28 cellular contexts compared by ENCODE assay signal in the genomic region with DNA sequence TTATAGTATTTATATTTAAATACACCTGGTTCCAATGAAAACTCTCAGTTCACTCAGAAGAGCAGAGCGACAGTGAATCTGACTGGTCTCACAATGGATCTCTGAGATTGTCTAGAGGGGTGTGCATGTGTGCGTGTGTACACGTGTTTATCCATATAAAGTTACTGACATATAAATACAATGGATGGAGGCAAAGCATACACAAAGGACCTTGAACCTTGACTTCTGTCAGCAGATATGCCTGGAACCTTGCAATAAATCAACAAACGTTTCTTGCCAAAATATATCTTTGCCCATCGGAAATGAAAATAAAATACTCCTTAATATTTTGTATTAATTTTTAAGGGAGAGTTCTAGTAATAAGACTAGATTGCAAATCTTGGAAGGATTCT. TPM values are rescaled to one million over a fixed set of nuclear protein-coding genes. Genes with fewer than 3 reads are reported as not detected.
"Had no signal": no experiment of that assay in that cellular context is flagged by ENCODE, and none has a peak within 500 bp of the region (broad histone marks: within the 10 kb centered on the region; RNA-seq: fewer than 3 reads in every experiment).

No MANE protein-coding gene starts in this region.

- H3K36me3 ChIP-seq: brain microvascular endothelial cell, cardiac muscle cell, SJSA1 had no signal

- H3K4me3 ChIP-seq: cardiac muscle cell, SJSA1 had no signal

- H3K9me3 ChIP-seq: SJSA1 had no signal

- H3K4me1 ChIP-seq: SJSA1 had no signal

- FAIRE-seq: astrocyte, RCC 7860 had no signal

- ATAC-seq: activated CD8-positive, alpha-beta T cell treated with anti-CD3 and anti-CD28 coated beads, Interleukin-2, amount 10 ng/mL, durations not matched to agents 7 days and 5 days; activated naive CD4-positive, alpha-beta T cell treated with anti-CD3 and anti-CD28 coated beads, Interleukin-2, amount 50 U/mL, for 72 hours; activated naive CD8-positive, alpha-beta T cell treated with anti-CD3 and anti-CD28 coated beads, Interleukin-2, amount 50 U/mL, for 24 hours; PC-3; WTC11 had no signal

- H3K27ac ChIP-seq: brain microvascular endothelial cell, cardiac muscle cell, SJSA1 had no signal

- DNase-seq: activated CD4-positive, alpha-beta T cell treated with anti-CD3 and anti-CD28 coated beads for 48 hours; activated CD4-positive, alpha-beta T cell treated with anti-CD3 and anti-CD28 coated beads, Interleukin-2, amount 50 U/mL, for 4 hours; activated CD4-positive, CD25-positive, alpha-beta regulatory T cell treated with anti-CD3 and anti-CD28 coated beads, Interleukin-2, amount 50 U/mL, for 72 hours; activated CD8-positive, alpha-beta memory T cell treated with anti-CD3 and anti-CD28 coated beads, Interleukin-2, amount 50 U/mL, for 48 hours; activated CD8-positive, alpha-beta T cell treated with anti-CD3 and anti-CD28 coated beads, Interleukin-2, amount 10 ng/mL, durations not matched to agents 7 days and 5 days; activated effector memory CD4-positive, alpha-beta T cell treated with Interleukin-2 at 50 U/mL for 16 hours; activated naive CD4-positive, alpha-beta T cell treated with Interleukin-2 at 50 U/mL for 16 hours; activated naive CD8-positive, alpha-beta T cell treated with anti-CD3 and anti-CD28 coated beads, Interleukin-2, amount 50 U/mL, for 24 hours; activated T-cell treated with anti-CD3 and anti-CD28 coated beads, Interleukin-2, amount 50 U/mL, for 24 hours; amniotic stem cell; brain microvascular endothelial cell; KG1; NCI-H1092; NCI-H1417; NCI-H1694; NCI-H2029 treated with DMSO at 0.1 percent for 48 hours; NCI-H510A treated with DMSO at 0.1 percent for 48 hours; PC-3; SHP77 had no signal

- H3K27me3 ChIP-seq: brain microvascular endothelial cell, cardiac muscle cell, SJSA1 had no signal

RNA-seq across cellular contexts. Expression of gene KCNJ8, which starts 52.0 kb away (rescaled TPM):
- total RNA-seq: activated CD8-positive, alpha-beta T cell treated with anti-CD3 and anti-CD28 coated beads, Interleukin-2, amount 10 ng/mL, durations not matched to agents 7 days and 5 days; activated naive CD4-positive, alpha-beta T cell treated with anti-CD3 and anti-CD28 coated beads, Interleukin-2, amount 50 U/mL, for 72 hours; activated T-helper 1 cell treated with anti-CD3 and anti-CD28 coated beads, Interleukin-12 subunit alpha, Interleukin-12 subunit beta, Interleukin-2, Interleukin-4 antibody, amounts not matched to agents 30 ng/mL and 10 ng/mL and 1 ng/mL, durations not matched to agents 14 hours and 24 hours and 36 hours; MCF 10A; SJSA1 had no signal
- polyA plus RNA-seq: IgD-negative memory B cell had no signal
